In the genomic region with DNA sequence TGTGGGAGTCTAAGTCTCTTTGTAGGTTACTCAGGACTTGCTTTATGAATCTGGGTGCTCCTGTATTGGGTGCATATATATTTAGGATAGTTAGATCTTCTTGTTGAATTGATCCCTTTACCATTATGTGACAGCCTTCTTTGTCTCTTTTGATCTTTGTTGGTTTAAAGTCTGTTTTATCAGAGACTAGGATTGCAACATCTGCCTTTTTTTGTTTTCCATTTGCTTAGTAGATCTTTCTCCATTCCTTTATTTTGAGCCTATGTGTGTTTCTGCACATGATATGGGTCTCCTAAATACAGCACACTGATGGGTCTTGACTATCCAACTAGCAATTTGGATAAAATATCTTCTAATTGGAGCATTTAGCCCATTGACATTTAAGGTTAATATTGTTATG, we compare ENCODE assay signal across 21 cellular contexts. TPM values are rescaled to one million over a fixed set of nuclear protein-coding genes. Genes with fewer than 3 reads are reported as not detected.
"Had no signal": no experiment of that assay in that cellular context is flagged by ENCODE, and none has a peak within 500 bp of the region (broad histone marks: within the 10 kb centered on the region; RNA-seq: fewer than 3 reads in every experiment).

No MANE protein-coding gene starts in this region.

RNA-seq across cellular contexts. Expression of a gene that starts 44.0 kb away (rescaled TPM):
- total RNA-seq: activated naive CD4-positive, alpha-beta T cell treated with anti-CD3 and anti-CD28 coated beads for 36 hours; activated naive CD4-positive, alpha-beta T cell treated with anti-CD3 and anti-CD28 coated beads, Interleukin-2, amount 50 U/mL, for 72 hours; activated naive CD8-positive, alpha-beta T cell treated with anti-CD3 and anti-CD28 coated beads for 36 hours; activated naive CD8-positive, alpha-beta T cell treated with anti-CD3 and anti-CD28 coated beads, Interleukin-2, amount 10 ng/mL, durations not matched to agents 7 days and 5 days; activated T-cell treated with anti-CD3 and anti-CD28 coated beads, Interleukin-2, amount 50 U/mL, for 4 hours; activated T-cell treated with anti-CD3 and anti-CD28 coated beads, Interleukin-2, amount 50 U/mL, for 72 hours; activated T-helper 1 cell treated with anti-CD3 and anti-CD28 coated beads, Interleukin-12 subunit alpha, Interleukin-12 subunit beta, Interleukin-2, Interleukin-4 antibody, amounts not matched to agents 30 ng/mL and 10 ng/mL and 1 ng/mL, durations not matched to agents 14 hours and 24 hours and 36 hours; activated T-helper 17 cell treated with anti-CD3 and anti-CD28 coated beads, Interleukin-2, amount 50 U/mL, for 72 hours; activated T-helper 2 cell treated with anti-CD3 and anti-CD28 coated beads, Interferon-gamma antibody, Interleukin-2, Interleukin-4, amounts not matched to agents 10 μg/mL and 5 μg/mL and 100 μg/mL, durations not matched to agents 14 hours and 24 hours and 36 hours; aorta; ascending aorta; astrocyte; body of pancreas; breast epithelium; bronchial epithelial cell; cardiac muscle cell; cardiac septum; cerebellum; chondrocyte had no signal
- polyA plus RNA-seq: adipose tissue, adrenal gland, aorta, cardiac muscle cell had no signal
